ENCODE assay signal across 1 cellular context in the genomic region with DNA sequence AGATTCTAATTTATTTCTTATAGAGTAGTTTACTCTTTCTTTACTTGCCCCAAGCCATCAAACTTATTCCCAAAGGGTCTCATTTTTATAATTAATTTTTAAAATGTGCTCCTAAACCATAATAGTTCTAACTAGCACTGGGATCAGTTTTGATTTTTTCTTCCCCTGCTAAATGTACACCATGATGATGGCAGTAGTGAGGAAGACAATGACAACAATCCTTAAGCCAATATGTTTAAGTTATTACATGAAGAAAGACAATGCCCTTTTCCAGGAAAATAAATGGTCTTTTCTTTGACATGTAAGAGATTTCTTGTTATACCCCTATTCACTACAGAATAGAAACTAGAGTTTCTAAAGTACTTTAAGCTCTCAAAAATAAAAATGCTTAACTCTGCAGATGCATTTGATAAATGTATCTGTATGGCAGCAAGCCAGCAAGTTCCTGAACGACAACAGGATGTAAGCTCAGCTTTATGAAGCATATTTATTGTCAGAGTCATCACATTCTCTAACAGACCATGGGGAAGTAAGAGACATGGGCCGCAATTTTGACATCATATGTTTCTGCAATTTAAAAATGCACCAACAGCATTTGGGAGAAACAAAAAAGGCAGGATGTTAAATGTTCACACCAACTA.
TF ChIP-seq lines count a peak whose summit lies in the region.

No MANE protein-coding gene starts in this region.

TF ChIP-seq in WTC11, 78 proteins besides CTCF, POLR2A, EP300 and RAD21:
- TF ChIP-seq, protein P1, sequence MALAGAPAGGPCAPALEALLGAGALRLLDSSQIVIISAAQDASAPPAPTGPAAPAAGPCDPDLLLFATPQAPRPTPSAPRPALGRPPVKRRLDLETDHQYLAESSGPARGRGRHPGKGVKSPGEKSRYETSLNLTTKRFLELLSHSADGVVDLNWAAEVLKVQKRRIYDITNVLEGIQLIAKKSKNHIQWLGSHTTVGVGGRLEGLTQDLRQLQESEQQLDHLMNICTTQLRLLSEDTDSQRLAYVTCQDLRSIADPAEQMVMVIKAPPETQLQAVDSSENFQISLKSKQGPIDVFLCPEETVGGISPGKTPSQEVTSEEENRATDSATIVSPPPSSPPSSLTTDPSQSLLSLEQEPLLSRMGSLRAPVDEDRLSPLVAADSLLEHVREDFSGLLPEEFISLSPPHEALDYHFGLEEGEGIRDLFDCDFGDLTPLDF (CRISPR knock-in tag; IDR thresholded peaks at IDR 0.05), result no peak
- TF ChIP-seq NFYB (CRISPR knock-in tag; conservative IDR thresholded peaks at IDR 0.05; ENCODE audit: low read depth) (no peak), GABPB1 (CRISPR knock-in tag; IDR thresholded peaks at IDR 0.05) (no peak), ZNF416 (CRISPR knock-in tag; IDR thresholded peaks at IDR 0.05) (no peak), RORB (CRISPR knock-in tag; IDR thresholded peaks at IDR 0.05) (no peak), CBFB (CRISPR knock-in tag; IDR thresholded peaks at IDR 0.05; ENCODE audit: low read depth) (no peak), RELA (CRISPR knock-in tag; IDR thresholded peaks at IDR 0.05; ENCODE audit: borderline replicate concordance) (no peak), ZNF121 (CRISPR knock-in tag; IDR thresholded peaks at IDR 0.05) (no peak)
- TF ChIP-seq, protein P2, sequence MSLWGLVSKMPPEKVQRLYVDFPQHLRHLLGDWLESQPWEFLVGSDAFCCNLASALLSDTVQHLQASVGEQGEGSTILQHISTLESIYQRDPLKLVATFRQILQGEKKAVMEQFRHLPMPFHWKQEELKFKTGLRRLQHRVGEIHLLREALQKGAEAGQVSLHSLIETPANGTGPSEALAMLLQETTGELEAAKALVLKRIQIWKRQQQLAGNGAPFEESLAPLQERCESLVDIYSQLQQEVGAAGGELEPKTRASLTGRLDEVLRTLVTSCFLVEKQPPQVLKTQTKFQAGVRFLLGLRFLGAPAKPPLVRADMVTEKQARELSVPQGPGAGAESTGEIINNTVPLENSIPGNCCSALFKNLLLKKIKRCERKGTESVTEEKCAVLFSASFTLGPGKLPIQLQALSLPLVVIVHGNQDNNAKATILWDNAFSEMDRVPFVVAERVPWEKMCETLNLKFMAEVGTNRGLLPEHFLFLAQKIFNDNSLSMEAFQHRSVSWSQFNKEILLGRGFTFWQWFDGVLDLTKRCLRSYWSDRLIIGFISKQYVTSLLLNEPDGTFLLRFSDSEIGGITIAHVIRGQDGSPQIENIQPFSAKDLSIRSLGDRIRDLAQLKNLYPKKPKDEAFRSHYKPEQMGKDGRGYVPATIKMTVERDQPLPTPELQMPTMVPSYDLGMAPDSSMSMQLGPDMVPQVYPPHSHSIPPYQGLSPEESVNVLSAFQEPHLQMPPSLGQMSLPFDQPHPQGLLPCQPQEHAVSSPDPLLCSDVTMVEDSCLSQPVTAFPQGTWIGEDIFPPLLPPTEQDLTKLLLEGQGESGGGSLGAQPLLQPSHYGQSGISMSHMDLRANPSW (CRISPR knock-in tag; conservative IDR thresholded peaks at IDR 0.05; ENCODE audit: low read depth), result no peak
- TF ChIP-seq, protein P3, sequence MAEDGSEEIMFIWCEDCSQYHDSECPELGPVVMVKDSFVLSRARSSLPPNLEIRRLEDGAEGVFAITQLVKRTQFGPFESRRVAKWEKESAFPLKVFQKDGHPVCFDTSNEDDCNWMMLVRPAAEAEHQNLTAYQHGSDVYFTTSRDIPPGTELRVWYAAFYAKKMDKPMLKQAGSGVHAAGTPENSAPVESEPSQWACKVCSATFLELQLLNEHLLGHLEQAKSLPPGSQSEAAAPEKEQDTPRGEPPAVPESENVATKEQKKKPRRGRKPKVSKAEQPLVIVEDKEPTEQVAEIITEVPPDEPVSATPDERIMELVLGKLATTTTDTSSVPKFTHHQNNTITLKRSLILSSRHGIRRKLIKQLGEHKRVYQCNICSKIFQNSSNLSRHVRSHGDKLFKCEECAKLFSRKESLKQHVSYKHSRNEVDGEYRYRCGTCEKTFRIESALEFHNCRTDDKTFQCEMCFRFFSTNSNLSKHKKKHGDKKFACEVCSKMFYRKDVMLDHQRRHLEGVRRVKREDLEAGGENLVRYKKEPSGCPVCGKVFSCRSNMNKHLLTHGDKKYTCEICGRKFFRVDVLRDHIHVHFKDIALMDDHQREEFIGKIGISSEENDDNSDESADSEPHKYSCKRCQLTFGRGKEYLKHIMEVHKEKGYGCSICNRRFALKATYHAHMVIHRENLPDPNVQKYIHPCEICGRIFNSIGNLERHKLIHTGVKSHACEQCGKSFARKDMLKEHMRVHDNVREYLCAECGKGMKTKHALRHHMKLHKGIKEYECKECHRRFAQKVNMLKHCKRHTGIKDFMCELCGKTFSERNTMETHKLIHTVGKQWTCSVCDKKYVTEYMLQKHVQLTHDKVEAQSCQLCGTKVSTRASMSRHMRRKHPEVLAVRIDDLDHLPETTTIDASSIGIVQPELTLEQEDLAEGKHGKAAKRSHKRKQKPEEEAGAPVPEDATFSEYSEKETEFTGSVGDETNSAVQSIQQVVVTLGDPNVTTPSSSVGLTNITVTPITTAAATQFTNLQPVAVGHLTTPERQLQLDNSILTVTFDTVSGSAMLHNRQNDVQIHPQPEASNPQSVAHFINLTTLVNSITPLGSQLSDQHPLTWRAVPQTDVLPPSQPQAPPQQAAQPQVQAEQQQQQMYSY (CRISPR knock-in tag; IDR thresholded peaks at IDR 0.05), result no peak
- TF ChIP-seq, protein P4, sequence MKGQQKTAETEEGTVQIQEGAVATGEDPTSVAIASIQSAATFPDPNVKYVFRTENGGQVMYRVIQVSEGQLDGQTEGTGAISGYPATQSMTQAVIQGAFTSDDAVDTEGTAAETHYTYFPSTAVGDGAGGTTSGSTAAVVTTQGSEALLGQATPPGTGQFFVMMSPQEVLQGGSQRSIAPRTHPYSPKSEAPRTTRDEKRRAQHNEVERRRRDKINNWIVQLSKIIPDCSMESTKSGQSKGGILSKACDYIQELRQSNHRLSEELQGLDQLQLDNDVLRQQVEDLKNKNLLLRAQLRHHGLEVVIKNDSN (CRISPR knock-in tag; IDR thresholded peaks at IDR 0.05), result no peak
- TF ChIP-seq, protein P5, sequence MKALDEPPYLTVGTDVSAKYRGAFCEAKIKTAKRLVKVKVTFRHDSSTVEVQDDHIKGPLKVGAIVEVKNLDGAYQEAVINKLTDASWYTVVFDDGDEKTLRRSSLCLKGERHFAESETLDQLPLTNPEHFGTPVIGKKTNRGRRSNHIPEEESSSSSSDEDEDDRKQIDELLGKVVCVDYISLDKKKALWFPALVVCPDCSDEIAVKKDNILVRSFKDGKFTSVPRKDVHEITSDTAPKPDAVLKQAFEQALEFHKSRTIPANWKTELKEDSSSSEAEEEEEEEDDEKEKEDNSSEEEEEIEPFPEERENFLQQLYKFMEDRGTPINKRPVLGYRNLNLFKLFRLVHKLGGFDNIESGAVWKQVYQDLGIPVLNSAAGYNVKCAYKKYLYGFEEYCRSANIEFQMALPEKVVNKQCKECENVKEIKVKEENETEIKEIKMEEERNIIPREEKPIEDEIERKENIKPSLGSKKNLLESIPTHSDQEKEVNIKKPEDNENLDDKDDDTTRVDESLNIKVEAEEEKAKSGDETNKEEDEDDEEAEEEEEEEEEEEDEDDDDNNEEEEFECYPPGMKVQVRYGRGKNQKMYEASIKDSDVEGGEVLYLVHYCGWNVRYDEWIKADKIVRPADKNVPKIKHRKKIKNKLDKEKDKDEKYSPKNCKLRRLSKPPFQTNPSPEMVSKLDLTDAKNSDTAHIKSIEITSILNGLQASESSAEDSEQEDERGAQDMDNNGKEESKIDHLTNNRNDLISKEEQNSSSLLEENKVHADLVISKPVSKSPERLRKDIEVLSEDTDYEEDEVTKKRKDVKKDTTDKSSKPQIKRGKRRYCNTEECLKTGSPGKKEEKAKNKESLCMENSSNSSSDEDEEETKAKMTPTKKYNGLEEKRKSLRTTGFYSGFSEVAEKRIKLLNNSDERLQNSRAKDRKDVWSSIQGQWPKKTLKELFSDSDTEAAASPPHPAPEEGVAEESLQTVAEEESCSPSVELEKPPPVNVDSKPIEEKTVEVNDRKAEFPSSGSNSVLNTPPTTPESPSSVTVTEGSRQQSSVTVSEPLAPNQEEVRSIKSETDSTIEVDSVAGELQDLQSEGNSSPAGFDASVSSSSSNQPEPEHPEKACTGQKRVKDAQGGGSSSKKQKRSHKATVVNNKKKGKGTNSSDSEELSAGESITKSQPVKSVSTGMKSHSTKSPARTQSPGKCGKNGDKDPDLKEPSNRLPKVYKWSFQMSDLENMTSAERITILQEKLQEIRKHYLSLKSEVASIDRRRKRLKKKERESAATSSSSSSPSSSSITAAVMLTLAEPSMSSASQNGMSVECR (CRISPR knock-in tag; IDR thresholded peaks at IDR 0.05; ENCODE audit: borderline replicate concordance), result no peak
- TF ChIP-seq, protein P6, sequence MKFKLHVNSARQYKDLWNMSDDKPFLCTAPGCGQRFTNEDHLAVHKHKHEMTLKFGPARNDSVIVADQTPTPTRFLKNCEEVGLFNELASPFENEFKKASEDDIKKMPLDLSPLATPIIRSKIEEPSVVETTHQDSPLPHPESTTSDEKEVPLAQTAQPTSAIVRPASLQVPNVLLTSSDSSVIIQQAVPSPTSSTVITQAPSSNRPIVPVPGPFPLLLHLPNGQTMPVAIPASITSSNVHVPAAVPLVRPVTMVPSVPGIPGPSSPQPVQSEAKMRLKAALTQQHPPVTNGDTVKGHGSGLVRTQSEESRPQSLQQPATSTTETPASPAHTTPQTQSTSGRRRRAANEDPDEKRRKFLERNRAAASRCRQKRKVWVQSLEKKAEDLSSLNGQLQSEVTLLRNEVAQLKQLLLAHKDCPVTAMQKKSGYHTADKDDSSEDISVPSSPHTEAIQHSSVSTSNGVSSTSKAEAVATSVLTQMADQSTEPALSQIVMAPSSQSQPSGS (CRISPR knock-in tag; IDR thresholded peaks at IDR 0.05; ENCODE audit: borderline replicate concordance, low read depth), result no peak
- TF ChIP-seq, protein P7, sequence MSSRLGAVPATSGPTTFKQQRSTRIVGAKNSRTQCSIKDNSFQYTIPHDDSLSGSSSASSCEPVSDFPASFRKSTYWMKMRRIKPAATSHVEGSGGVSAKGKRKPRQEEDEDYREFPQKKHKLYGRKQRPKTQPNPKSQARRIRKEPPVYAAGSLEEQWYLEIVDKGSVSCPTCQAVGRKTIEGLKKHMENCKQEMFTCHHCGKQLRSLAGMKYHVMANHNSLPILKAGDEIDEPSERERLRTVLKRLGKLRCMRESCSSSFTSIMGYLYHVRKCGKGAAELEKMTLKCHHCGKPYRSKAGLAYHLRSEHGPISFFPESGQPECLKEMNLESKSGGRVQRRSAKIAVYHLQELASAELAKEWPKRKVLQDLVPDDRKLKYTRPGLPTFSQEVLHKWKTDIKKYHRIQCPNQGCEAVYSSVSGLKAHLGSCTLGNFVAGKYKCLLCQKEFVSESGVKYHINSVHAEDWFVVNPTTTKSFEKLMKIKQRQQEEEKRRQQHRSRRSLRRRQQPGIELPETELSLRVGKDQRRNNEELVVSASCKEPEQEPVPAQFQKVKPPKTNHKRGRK (CRISPR knock-in tag; IDR thresholded peaks at IDR 0.05; ENCODE audit: borderline replicate concordance), result no peak
